In genomic region chr5:151068189-151068570, GRCh38 we compare ENCODE assay signal across 9 cellular contexts. TPM values are rescaled to one million over a fixed set of nuclear protein-coding genes. Genes with fewer than 3 reads are reported as not detected.
DNase-seq lines count a peak whose midpoint lies in the region; ATAC-seq and TF ChIP-seq lines count a peak whose summit lies in the region.
"Had no signal": no experiment of that assay in that cellular context is flagged by ENCODE, and none has a peak within 500 bp of the region (broad histone marks: within the 10 kb centered on the region; RNA-seq: fewer than 3 reads in every experiment).

No MANE protein-coding gene starts in this region.

- TF ChIP-seq CTCF in fibroblast of mammary gland (conservative IDR thresholded peaks at IDR 0.05; ENCODE audit: control insufficient read depth, insufficient read depth, low read depth, low read length) (no peak), suprapubic skin (IDR thresholded peaks at IDR 0.05) (no peak)

- WGBS in suprapubic skin, result 58% methylated on average over 6 of the region's 6 CpGs

- TF ChIP-seq EP300 in suprapubic skin (IDR thresholded peaks at IDR 0.05), result no peak

- DNase-seq in activated naive CD4-positive, alpha-beta T cell treated with anti-CD3 and anti-CD28 coated beads, Interleukin-2, amount 50 U/mL, for 72 hours (ENCODE audit: low spot score in 2 of 2), result no peak
- DNase-seq in activated naive CD4-positive, alpha-beta T cell treated with Interleukin-2 at 50 U/mL for 16 hours, result no peak
- DNase-seq in HK-2 (ENCODE audit: unreplicated experiment), result peak; percentile 56
- DNase-seq in fibroblast of mammary gland (ENCODE audit: low read depth), result peak; percentile 26
- no peak for DNase-seq in suprapubic skin (ENCODE audit: low spot score in 2 of 2)
- DNase-seq in activated CD4-positive, alpha-beta T cell treated with anti-CD3 and anti-CD28 coated beads, Interleukin-2, amount 50 U/mL, for 4 hours, result no peak
- DNase-seq in DMS 273 (lab: John Stamatoyannopoulos, UW; ENCODE audit: unreplicated experiment), result no peak

- H3K36me3 ChIP-seq in suprapubic skin, result peaks cover 13% of the 10 kb centered on the region

- H3K9me3 ChIP-seq in suprapubic skin, result no peaks in the 10 kb centered on the region

- H3K27ac ChIP-seq in suprapubic skin, result peak overlapping the region; percentile 13

- H3K27ac Mint-ChIP-seq in activated naive CD4-positive, alpha-beta T cell treated with anti-CD3 and anti-CD28 coated beads, Interleukin-2, amount 50 U/mL, for 72 hours, result peak overlapping the region; percentile 71 to 89

- peaks cover 18 to 27% of the 10 kb centered on the region in 2 donors for H3K36me3 Mint-ChIP-seq in activated naive CD4-positive, alpha-beta T cell treated with anti-CD3 and anti-CD28 coated beads, Interleukin-2, amount 50 U/mL, for 72 hours

- TF ChIP-seq POLR2A in suprapubic skin (IDR thresholded peaks at IDR 0.05), result no peak

- peaks cover 57% of the 10 kb centered on the region for H3K4me1 ChIP-seq in suprapubic skin

- peak in 1 of 2 donors; percentile 9 for ATAC-seq in activated naive CD4-positive, alpha-beta T cell treated with anti-CD3 and anti-CD28 coated beads, Interleukin-2, amount 50 U/mL, for 72 hours
- ATAC-seq in HG03025 (IDR thresholded peaks at IDR 0.05; ENCODE audit: low FRiP score, unreplicated experiment), result no peak

- H3K27me3 ChIP-seq in suprapubic skin, result no peaks in the 10 kb centered on the region

- no peak overlapping the region for H3K4me3 ChIP-seq in fibroblast of mammary gland (ENCODE audit: control insufficient read depth, low read depth, low read length)
- H3K4me3 ChIP-seq in suprapubic skin, result no peak overlapping the region

- no peaks in the 10 kb centered on the region for H3K9me3 Mint-ChIP-seq in activated naive CD4-positive, alpha-beta T cell treated with anti-CD3 and anti-CD28 coated beads, Interleukin-2, amount 50 U/mL, for 72 hours
- H3K9me3 Mint-ChIP-seq: T-helper 1 cell treated with Interleukin-12 subunit alpha and Interleukin-12 subunit beta and Interleukin-4 antibody, amounts not matched to agents 30 μg/mL and 1 μg/mL, for 36 hours had no signal

RNA-seq across cellular contexts. Expression of gene TNIP1, which starts 12.7 kb away (rescaled TPM):
- 100 to 1,000 TPM; 221 to 276 TPM for total RNA-seq in activated naive CD4-positive, alpha-beta T cell treated with anti-CD3 and anti-CD28 coated beads, Interleukin-2, amount 50 U/mL, for 72 hours
- total RNA-seq in suprapubic skin, result 10 to 100 TPM; 47.5 to 94.7 (median 70.9) TPM

RNA-seq across cellular contexts. Expression of gene GPX3, which starts 47.8 kb away (rescaled TPM):
- under 1 TPM in 1 of 2 donors, not detected in 1; 0.23 TPM for total RNA-seq in activated naive CD4-positive, alpha-beta T cell treated with anti-CD3 and anti-CD28 coated beads, Interleukin-2, amount 50 U/mL, for 72 hours
- total RNA-seq in suprapubic skin, result 100 to 1,000 TPM; 242 to 601 (median 378) TPM

Comparison
In these comparisons a context has a peak if more than half of its experiments do, and no peak if none do; other contexts are left out.
1. DNase-seq: peak in HK-2 (single experiment) and fibroblast of mammary gland (single experiment); none in activated naive CD4-positive, alpha-beta T cell treated with anti-CD3 and anti-CD28 coated beads, Interleukin-2, amount 50 U/mL, for 72 hours (0 of 2), activated naive CD4-positive, alpha-beta T cell treated with Interleukin-2 at 50 U/mL for 16 hours (single experiment), suprapubic skin (0 of 2), activated CD4-positive, alpha-beta T cell treated with anti-CD3 and anti-CD28 coated beads, Interleukin-2, amount 50 U/mL, for 4 hours (0 of 2) and DMS 273 (single experiment).
2. RNA of gene GPX3, which starts 47.8 kb away (total RNA-seq): 242 to 601 TPM in suprapubic skin; 0.23 TPM in activated naive CD4-positive, alpha-beta T cell treated with anti-CD3 and anti-CD28 coated beads, Interleukin-2, amount 50 U/mL, for 72 hours; every median in the first group is over 100 times any median in the second.